30 cellular contexts compared by ENCODE assay signal in genomic region chr12:78835493-78835892, GRCh38. TPM values are rescaled to one million over a fixed set of nuclear protein-coding genes. Genes with fewer than 3 reads are reported as not detected.
"Had no signal": no experiment of that assay in that cellular context is flagged by ENCODE, and none has a peak within 500 bp of the region (broad histone marks: within the 10 kb centered on the region; RNA-seq: fewer than 3 reads in every experiment).

No MANE protein-coding gene starts in this region.

- H3K27ac Mint-ChIP-seq: activated CD4-positive, alpha-beta T cell treated with anti-CD3 and anti-CD28 coated beads, Interleukin-2, amount 10 ng/mL, durations not matched to agents 24 days and 14 days; activated CD8-positive, alpha-beta T cell treated with anti-CD3 and anti-CD28 coated beads for 36 hours; activated naive CD4-positive, alpha-beta T cell treated with anti-CD3 and anti-CD28 coated beads, Interleukin-2, amount 50 U/mL, for 24 hours; activated naive CD8-positive, alpha-beta T cell treated with anti-CD3 and anti-CD28 coated beads, Interleukin-2, amount 10 ng/mL, durations not matched to agents 7 days and 5 days; activated T-cell treated with anti-CD3 and anti-CD28 coated beads, Interleukin-2, amount 50 U/mL, for 24 hours; activated T-helper 2 cell treated with anti-CD3 and anti-CD28 coated beads, Interferon-gamma antibody, Interleukin-2, Interleukin-4, amounts not matched to agents 10 μg/mL and 5 μg/mL and 100 μg/mL, durations not matched to agents 14 hours and 24 hours and 36 hours; T-helper 1 cell treated with Interleukin-12 subunit alpha and Interleukin-12 subunit beta and Interleukin-4 antibody, amounts not matched to agents 30 μg/mL and 1 μg/mL, for 36 hours; T-helper 2 cell treated with Interferon-gamma antibody and Interleukin-4, amounts not matched to agents 5 μg/mL and 100 μg/mL, for 36 hours had no signal

- H3K27ac ChIP-seq: ascending aorta, Peyer's patch, SJSA1 had no signal

- DNase-seq: activated CD4-positive, alpha-beta T cell treated with anti-CD3 and anti-CD28 coated beads, Interleukin-2, amount 10 ng/mL, durations not matched to agents 24 days and 14 days; activated CD4-positive, alpha-beta T cell treated with anti-CD3 and anti-CD28 coated beads, Interleukin-2, amount 50 U/mL, for 4 hours; activated CD8-positive, alpha-beta T cell treated with anti-CD3 and anti-CD28 coated beads for 36 hours; activated gamma-delta T cell; activated naive CD4-positive, alpha-beta T cell treated with Interleukin-2 at 50 U/mL for 16 hours; activated naive CD8-positive, alpha-beta T cell treated with anti-CD3 and anti-CD28 coated beads, Interleukin-2, amount 10 ng/mL, durations not matched to agents 7 days and 5 days; activated T-cell treated with anti-CD3 and anti-CD28 coated beads, Interleukin-2, amount 50 U/mL, for 24 hours; amygdala; caudate nucleus; Karpas-422; NCI-H1105; NCI-H1436 treated with DMSO at 0.1 percent for 48 hours; NCI-H1694 treated with DMSO at 0.1 percent for 48 hours; NCI-H2029; NCI-H345; NCI-H524 treated with DMSO at 0.1 percent for 48 hours; NCI-H748 treated with DMSO at 0.1 percent for 48 hours; NK-92 treated with Interleukin-12 subunit alpha and Interleukin-12 subunit beta, amount 100 ng/mL, for 24 hours; PC-3; Peyer's patch; RPMI8226; SHP77 treated with DMSO at 0.1 percent for 48 hours; SK-N-SH had no signal

- H3K36me3 Mint-ChIP-seq: activated naive CD4-positive, alpha-beta T cell treated with anti-CD3 and anti-CD28 coated beads, Interleukin-2, amount 50 U/mL, for 24 hours; activated naive CD8-positive, alpha-beta T cell treated with anti-CD3 and anti-CD28 coated beads, Interleukin-2, amount 10 ng/mL, durations not matched to agents 7 days and 5 days had no signal

- H3K4me3 ChIP-seq: ascending aorta, Peyer's patch, SJSA1 had no signal

- H3K4me2 ChIP-seq: SK-N-SH had no signal

- H3K9ac ChIP-seq: SK-N-SH had no signal

- H3K27me3 ChIP-seq: ascending aorta, Peyer's patch, SJSA1 had no signal

- ATAC-seq: activated CD8-positive, alpha-beta T cell treated with anti-CD3 and anti-CD28 coated beads for 36 hours; PC-3 had no signal

- H3K4me1 Mint-ChIP-seq: activated CD4-positive, alpha-beta T cell treated with anti-CD3 and anti-CD28 coated beads, Interleukin-2, amount 10 ng/mL, durations not matched to agents 24 days and 14 days; activated naive CD4-positive, alpha-beta T cell treated with anti-CD3 and anti-CD28 coated beads, Interleukin-2, amount 50 U/mL, for 24 hours; activated naive CD8-positive, alpha-beta T cell treated with anti-CD3 and anti-CD28 coated beads, Interleukin-2, amount 10 ng/mL, durations not matched to agents 7 days and 5 days had no signal

- H3K9me3 ChIP-seq: ascending aorta, Peyer's patch, SJSA1, SK-N-SH had no signal

- H3K4me3 Mint-ChIP-seq: activated CD4-positive, alpha-beta T cell treated with anti-CD3 and anti-CD28 coated beads, Interleukin-2, amount 10 ng/mL, durations not matched to agents 24 days and 14 days; activated CD8-positive, alpha-beta T cell treated with anti-CD3 and anti-CD28 coated beads for 36 hours; activated naive CD4-positive, alpha-beta T cell treated with anti-CD3 and anti-CD28 coated beads, Interleukin-2, amount 50 U/mL, for 24 hours; activated naive CD8-positive, alpha-beta T cell treated with anti-CD3 and anti-CD28 coated beads, Interleukin-2, amount 10 ng/mL, durations not matched to agents 7 days and 5 days; activated T-cell treated with anti-CD3 and anti-CD28 coated beads, Interleukin-2, amount 50 U/mL, for 24 hours; T-helper 1 cell treated with Interleukin-12 subunit alpha and Interleukin-12 subunit beta and Interleukin-4 antibody, amounts not matched to agents 30 μg/mL and 1 μg/mL, for 36 hours; T-helper 2 cell treated with Interferon-gamma antibody and Interleukin-4, amounts not matched to agents 5 μg/mL and 100 μg/mL, for 36 hours had no signal

- H3K4me1 ChIP-seq: ascending aorta, Peyer's patch, SJSA1 had no signal

- H3K36me3 ChIP-seq: ascending aorta, Peyer's patch, SJSA1 had no signal

- H3K27me3 Mint-ChIP-seq: activated CD4-positive, alpha-beta T cell treated with anti-CD3 and anti-CD28 coated beads, Interleukin-2, amount 10 ng/mL, durations not matched to agents 24 days and 14 days; activated CD8-positive, alpha-beta T cell treated with anti-CD3 and anti-CD28 coated beads for 36 hours; activated naive CD4-positive, alpha-beta T cell treated with anti-CD3 and anti-CD28 coated beads, Interleukin-2, amount 50 U/mL, for 24 hours; activated naive CD8-positive, alpha-beta T cell treated with anti-CD3 and anti-CD28 coated beads, Interleukin-2, amount 10 ng/mL, durations not matched to agents 7 days and 5 days; activated T-cell treated with anti-CD3 and anti-CD28 coated beads, Interleukin-2, amount 50 U/mL, for 24 hours had no signal

- H3K9me3 Mint-ChIP-seq: activated CD4-positive, alpha-beta T cell treated with anti-CD3 and anti-CD28 coated beads, Interleukin-2, amount 10 ng/mL, durations not matched to agents 24 days and 14 days; activated naive CD8-positive, alpha-beta T cell treated with anti-CD3 and anti-CD28 coated beads, Interleukin-2, amount 10 ng/mL, durations not matched to agents 7 days and 5 days had no signal

RNA-seq across cellular contexts. Expression of gene SYT1, which starts 29.1 kb away (rescaled TPM):
- total RNA-seq: activated CD4-positive, alpha-beta T cell treated with anti-CD3 and anti-CD28 coated beads, Interleukin-2, amount 10 ng/mL, durations not matched to agents 24 days and 14 days; activated CD8-positive, alpha-beta memory T cell treated with anti-CD3 and anti-CD28 coated beads for 36 hours; activated CD8-positive, alpha-beta T cell treated with anti-CD3 and anti-CD28 coated beads for 36 hours; activated naive CD8-positive, alpha-beta T cell treated with anti-CD3 and anti-CD28 coated beads, Interleukin-2, amount 10 ng/mL, durations not matched to agents 7 days and 5 days; activated T-helper 2 cell treated with anti-CD3 and anti-CD28 coated beads, Interferon-gamma antibody, Interleukin-2, Interleukin-4, amounts not matched to agents 10 μg/mL and 5 μg/mL and 100 μg/mL, durations not matched to agents 14 hours and 24 hours and 36 hours had no signal
